ENCODE assay signal across 1 cellular context in the genomic region with DNA sequence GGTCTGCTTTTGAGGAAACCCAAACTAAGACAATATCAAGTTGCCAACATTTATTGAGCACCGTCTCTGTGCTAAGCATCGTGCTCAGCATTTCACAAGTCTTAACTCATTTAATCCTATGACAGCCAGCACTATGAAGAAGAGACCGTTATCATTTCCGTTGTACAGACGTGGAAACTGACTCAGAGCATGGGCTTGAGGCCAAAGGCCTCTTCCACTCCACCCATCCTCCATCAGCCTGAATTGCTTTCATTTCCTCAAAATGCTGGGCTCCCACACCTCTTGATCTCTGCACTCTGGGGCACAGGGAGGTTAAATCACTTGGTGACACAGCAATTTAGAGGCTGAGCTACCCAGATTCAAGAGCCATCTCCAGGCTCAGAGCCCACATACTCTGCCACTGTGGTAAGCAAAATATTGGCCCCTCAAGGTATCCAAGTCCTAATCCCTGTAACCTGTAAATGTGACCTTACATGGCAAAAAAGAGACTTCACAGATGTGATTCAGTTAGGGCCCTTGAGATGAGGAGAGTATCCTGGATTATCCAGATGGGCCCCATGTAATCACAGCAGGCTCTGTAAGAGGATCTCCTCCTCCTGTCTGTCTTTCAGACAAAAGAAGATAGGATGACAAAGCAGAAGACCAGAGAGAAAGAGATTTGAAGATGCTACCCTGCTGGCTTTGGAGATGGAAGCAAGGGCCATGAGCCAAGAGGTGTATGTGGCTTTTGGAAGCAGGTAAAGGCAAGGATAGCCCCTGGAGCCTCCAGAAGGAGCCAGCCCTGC.
TF ChIP-seq lines count a peak whose summit lies in the region.

No MANE protein-coding gene starts in this region.

TF ChIP-seq in HepG2, 621 proteins besides CTCF, POLR2A, EP300 and RAD21 (continued from another document and continues in another):
- TF ChIP-seq, protein P1, sequence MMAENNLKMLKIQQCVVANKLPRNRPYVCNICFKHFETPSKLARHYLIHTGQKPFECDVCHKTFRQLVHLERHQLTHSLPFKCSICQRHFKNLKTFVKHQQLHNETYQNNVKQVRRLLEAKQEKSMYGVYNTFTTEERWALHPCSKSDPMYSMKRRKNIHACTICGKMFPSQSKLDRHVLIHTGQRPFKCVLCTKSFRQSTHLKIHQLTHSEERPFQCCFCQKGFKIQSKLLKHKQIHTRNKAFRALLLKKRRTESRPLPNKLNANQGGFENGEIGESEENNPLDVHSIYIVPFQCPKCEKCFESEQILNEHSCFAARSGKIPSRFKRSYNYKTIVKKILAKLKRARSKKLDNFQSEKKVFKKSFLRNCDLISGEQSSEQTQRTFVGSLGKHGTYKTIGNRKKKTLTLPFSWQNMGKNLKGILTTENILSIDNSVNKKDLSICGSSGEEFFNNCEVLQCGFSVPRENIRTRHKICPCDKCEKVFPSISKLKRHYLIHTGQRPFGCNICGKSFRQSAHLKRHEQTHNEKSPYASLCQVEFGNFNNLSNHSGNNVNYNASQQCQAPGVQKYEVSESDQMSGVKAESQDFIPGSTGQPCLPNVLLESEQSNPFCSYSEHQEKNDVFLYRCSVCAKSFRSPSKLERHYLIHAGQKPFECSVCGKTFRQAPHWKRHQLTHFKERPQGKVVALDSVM (CRISPR knock-in tag; IDR thresholded peaks at IDR 0.05), result 0 out of 2 replicates have a peak, but pooled peaks have one; percentile 21
- TF ChIP-seq GABPA (IDR thresholded peaks at IDR 0.05; ENCODE audit: low read depth, low read length) (no peak), GABPA (CRISPR knock-in tag; IDR thresholded peaks at IDR 0.05; ENCODE audit: low read depth) (peak; percentile 37; the same call in 1 of the 2 replicates), GPN1 (CRISPR knock-in tag; IDR thresholded peaks at IDR 0.05; ENCODE audit: borderline replicate concordance) (no peak), ARNTL (CRISPR knock-in tag; IDR thresholded peaks at IDR 0.05) (0 out of 2 replicates have a peak, but pooled peaks have one; percentile 37), ZNF331 (CRISPR knock-in tag; IDR thresholded peaks at IDR 0.05) (no peak; the same call in 1 of the 2 replicates), ZMYM2 (CRISPR knock-in tag; IDR thresholded peaks at IDR 0.05) (peak; percentile 69; the same call in 1 of the 2 replicates), ZNF577 (CRISPR knock-in tag; IDR thresholded peaks at IDR 0.05; ENCODE audit: borderline replicate concordance, low read depth) (no peak), SIX1 (CRISPR knock-in tag; IDR thresholded peaks at IDR 0.05; ENCODE audit: borderline replicate concordance) (no peak), FOXC1 (CRISPR knock-in tag; IDR thresholded peaks at IDR 0.05; ENCODE audit: borderline replicate concordance) (no peak), JARID2 (CRISPR knock-in tag; IDR thresholded peaks at IDR 0.05; ENCODE audit: insufficient replicate concordance) (no peak), ZNF264 (CRISPR knock-in tag; IDR thresholded peaks at IDR 0.05) (no peak), AKAP8 (CRISPR knock-in tag; IDR thresholded peaks at IDR 0.05) (no peak), ZNF773 (CRISPR knock-in tag; IDR thresholded peaks at IDR 0.05; ENCODE audit: borderline replicate concordance) (no peak), RFX1 (IDR thresholded peaks at IDR 0.05) (no peak), ASH2L (IDR thresholded peaks at IDR 0.05; ENCODE audit: insufficient read length, low read depth, low read length) (no peak), MAF1 (CRISPR knock-in tag; IDR thresholded peaks at IDR 0.05; ENCODE audit: borderline replicate concordance) (no peak), KDM1A (CRISPR knock-in tag; IDR thresholded peaks at IDR 0.05) (no peak), BRD4 (CRISPR knock-in tag; IDR thresholded peaks at IDR 0.05) (no peak), NKX3-1 (CRISPR knock-in tag; IDR thresholded peaks at IDR 0.05) (no peak), SMARCE1 (IDR thresholded peaks at IDR 0.05; ENCODE audit: borderline replicate concordance) (no peak), ZNF251 (CRISPR knock-in tag; IDR thresholded peaks at IDR 0.05) (no peak), ZNF557 (CRISPR knock-in tag; IDR thresholded peaks at IDR 0.05) (no peak), ZNF253 (CRISPR knock-in tag; IDR thresholded peaks at IDR 0.05; ENCODE audit: borderline replicate concordance) (no peak), RFXANK (CRISPR knock-in tag; IDR thresholded peaks at IDR 0.05) (no peak), ZSCAN30 (CRISPR knock-in tag; IDR thresholded peaks at IDR 0.05) (no peak), ZNF343 (CRISPR knock-in tag; IDR thresholded peaks at IDR 0.05) (no peak), ZMAT3 (CRISPR knock-in tag; conservative IDR thresholded peaks at IDR 0.05) (no peak), RFX3 (CRISPR knock-in tag; IDR thresholded peaks at IDR 0.05) (no peak), ELF3 (CRISPR knock-in tag; IDR thresholded peaks at IDR 0.05) (peak; percentile 94), SKI (IDR thresholded peaks at IDR 0.05; ENCODE audit: partially characterized antibody) (peak; percentile 25), MZF1 (CRISPR knock-in tag; IDR thresholded peaks at IDR 0.05; ENCODE audit: borderline replicate concordance) (no peak), HOMEZ (CRISPR knock-in tag; IDR thresholded peaks at IDR 0.05; ENCODE audit: low read depth) (0 out of 2 replicates have a peak, but pooled peaks have one; percentile 48), ZNF737 (CRISPR knock-in tag; IDR thresholded peaks at IDR 0.05; ENCODE audit: borderline replicate concordance) (no peak), ZBTB2 (CRISPR knock-in tag; IDR thresholded peaks at IDR 0.05; ENCODE audit: low read depth) (no peak), ZNF724P (CRISPR knock-in tag; IDR thresholded peaks at IDR 0.05; ENCODE audit: borderline replicate concordance) (no peak), ZNF784 (CRISPR knock-in tag; IDR thresholded peaks at IDR 0.05; ENCODE audit: borderline replicate concordance) (no peak), ZNF780A (CRISPR knock-in tag; IDR thresholded peaks at IDR 0.05) (no peak), PPARG (CRISPR knock-in tag; conservative IDR thresholded peaks at IDR 0.05) (peak; percentile 22; the same call in 1 of the 2 replicates), ZNF710 (CRISPR knock-in tag; IDR thresholded peaks at IDR 0.05; ENCODE audit: borderline replicate concordance) (0 out of 2 replicates have a peak, but pooled peaks have one; percentile 60), ZSCAN20 (CRISPR knock-in tag; IDR thresholded peaks at IDR 0.05; ENCODE audit: borderline replicate concordance) (no peak), RAD51 (IDR thresholded peaks at IDR 0.05; ENCODE audit: borderline replicate concordance) (no peak), SP140L (CRISPR knock-in tag; IDR thresholded peaks at IDR 0.05; ENCODE audit: borderline replicate concordance) (no peak)
- TF ChIP-seq, protein P2, sequence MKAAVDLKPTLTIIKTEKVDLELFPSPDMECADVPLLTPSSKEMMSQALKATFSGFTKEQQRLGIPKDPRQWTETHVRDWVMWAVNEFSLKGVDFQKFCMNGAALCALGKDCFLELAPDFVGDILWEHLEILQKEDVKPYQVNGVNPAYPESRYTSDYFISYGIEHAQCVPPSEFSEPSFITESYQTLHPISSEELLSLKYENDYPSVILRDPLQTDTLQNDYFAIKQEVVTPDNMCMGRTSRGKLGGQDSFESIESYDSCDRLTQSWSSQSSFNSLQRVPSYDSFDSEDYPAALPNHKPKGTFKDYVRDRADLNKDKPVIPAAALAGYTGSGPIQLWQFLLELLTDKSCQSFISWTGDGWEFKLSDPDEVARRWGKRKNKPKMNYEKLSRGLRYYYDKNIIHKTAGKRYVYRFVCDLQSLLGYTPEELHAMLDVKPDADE (CRISPR knock-in tag; IDR thresholded peaks at IDR 0.05), result no peak
- TF ChIP-seq, protein P3, sequence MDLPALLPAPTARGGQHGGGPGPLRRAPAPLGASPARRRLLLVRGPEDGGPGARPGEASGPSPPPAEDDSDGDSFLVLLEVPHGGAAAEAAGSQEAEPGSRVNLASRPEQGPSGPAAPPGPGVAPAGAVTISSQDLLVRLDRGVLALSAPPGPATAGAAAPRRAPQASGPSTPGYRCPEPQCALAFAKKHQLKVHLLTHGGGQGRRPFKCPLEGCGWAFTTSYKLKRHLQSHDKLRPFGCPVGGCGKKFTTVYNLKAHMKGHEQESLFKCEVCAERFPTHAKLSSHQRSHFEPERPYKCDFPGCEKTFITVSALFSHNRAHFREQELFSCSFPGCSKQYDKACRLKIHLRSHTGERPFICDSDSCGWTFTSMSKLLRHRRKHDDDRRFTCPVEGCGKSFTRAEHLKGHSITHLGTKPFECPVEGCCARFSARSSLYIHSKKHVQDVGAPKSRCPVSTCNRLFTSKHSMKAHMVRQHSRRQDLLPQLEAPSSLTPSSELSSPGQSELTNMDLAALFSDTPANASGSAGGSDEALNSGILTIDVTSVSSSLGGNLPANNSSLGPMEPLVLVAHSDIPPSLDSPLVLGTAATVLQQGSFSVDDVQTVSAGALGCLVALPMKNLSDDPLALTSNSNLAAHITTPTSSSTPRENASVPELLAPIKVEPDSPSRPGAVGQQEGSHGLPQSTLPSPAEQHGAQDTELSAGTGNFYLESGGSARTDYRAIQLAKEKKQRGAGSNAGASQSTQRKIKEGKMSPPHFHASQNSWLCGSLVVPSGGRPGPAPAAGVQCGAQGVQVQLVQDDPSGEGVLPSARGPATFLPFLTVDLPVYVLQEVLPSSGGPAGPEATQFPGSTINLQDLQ (CRISPR knock-in tag; IDR thresholded peaks at IDR 0.05), result no peak
- TF ChIP-seq, protein P4, sequence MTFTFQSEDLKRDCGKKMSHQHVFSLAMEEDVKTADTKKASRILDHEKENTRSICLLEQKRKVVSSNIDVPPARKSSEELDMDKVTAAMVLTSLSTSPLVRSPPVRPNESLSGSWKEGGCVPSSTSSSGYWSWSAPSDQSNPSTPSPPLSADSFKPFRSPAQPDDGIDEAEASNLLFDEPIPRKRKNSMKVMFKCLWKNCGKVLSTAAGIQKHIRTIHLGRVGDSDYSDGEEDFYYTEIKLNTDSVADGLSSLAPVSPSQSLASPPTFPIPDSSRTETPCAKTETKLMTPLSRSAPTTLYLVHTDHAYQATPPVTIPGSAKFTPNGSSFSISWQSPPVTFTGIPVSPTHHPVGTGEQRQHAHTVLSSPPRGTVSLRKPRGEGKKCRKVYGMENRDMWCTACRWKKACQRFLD (CRISPR knock-in tag; IDR thresholded peaks at IDR 0.05; ENCODE audit: borderline replicate concordance), result no peak
- TF ChIP-seq, protein P5, sequence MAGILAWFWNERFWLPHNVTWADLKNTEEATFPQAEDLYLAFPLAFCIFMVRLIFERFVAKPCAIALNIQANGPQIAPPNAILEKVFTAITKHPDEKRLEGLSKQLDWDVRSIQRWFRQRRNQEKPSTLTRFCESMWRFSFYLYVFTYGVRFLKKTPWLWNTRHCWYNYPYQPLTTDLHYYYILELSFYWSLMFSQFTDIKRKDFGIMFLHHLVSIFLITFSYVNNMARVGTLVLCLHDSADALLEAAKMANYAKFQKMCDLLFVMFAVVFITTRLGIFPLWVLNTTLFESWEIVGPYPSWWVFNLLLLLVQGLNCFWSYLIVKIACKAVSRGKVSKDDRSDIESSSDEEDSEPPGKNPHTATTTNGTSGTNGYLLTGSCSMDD (CRISPR knock-in tag; IDR thresholded peaks at IDR 0.05), result no peak
